Comparison of ENCODE assay signal across 23 cellular contexts in genomic region chr4:182574706-182575105, GRCh38.
DNase-seq lines count a peak whose midpoint lies in the region; ATAC-seq, FAIRE-seq and TF ChIP-seq lines count a peak whose summit lies in the region.
"Had no signal": no experiment of that assay in that cellular context is flagged by ENCODE, and none has a peak within 500 bp of the region (broad histone marks: within the 10 kb centered on the region; RNA-seq: fewer than 3 reads in every experiment).

No MANE protein-coding gene starts in this region.

- H4K20me1 ChIP-seq in hepatocyte (ENCODE audit: insufficient read depth, poor library complexity, severe bottlenecking): no peaks in the 10 kb centered on the region

- H3K36me3 ChIP-seq in hepatocyte (replicated peaks; ENCODE audit: insufficient read depth, low read depth) (no peaks in the 10 kb centered on the region), neuron (ENCODE audit: insufficient read depth, low read length) (no peaks in the 10 kb centered on the region)

- peaks cover 33% of the 10 kb centered on the region for H3K4me1 Mint-ChIP-seq in WTC11
- H3K4me1 Mint-ChIP-seq in activated T-helper 1 cell treated with anti-CD3 and anti-CD28 coated beads, Interleukin-12 subunit alpha, Interleukin-12 subunit beta, Interleukin-2, Interleukin-4 antibody, amounts not matched to agents 30 ng/mL and 10 ng/mL and 1 ng/mL, durations not matched to agents 14 hours and 24 hours and 36 hours (ENCODE audit: low read depth): no peaks in the 10 kb centered on the region
- H3K4me1 Mint-ChIP-seq: CD8-positive, alpha-beta memory T cell had no signal

- DNase-seq in D721Med (ENCODE audit: insufficient read length, low spot score): no peak
- DNase-seq in WTC11 (ENCODE audit: low spot score): no peak
- no peak for DNase-seq in hepatocyte (ENCODE audit: low spot score)
- no peak for DNase-seq in activated T-helper 1 cell treated with anti-CD3 and anti-CD28 coated beads, Interleukin-12 subunit alpha, Interleukin-12 subunit beta, Interleukin-2, Interleukin-4 antibody, amounts not matched to agents 30 ng/mL and 10 ng/mL and 1 ng/mL, durations not matched to agents 14 hours and 24 hours and 36 hours (ENCODE audit: low spot score)
- no peak for DNase-seq in medulla oblongata (ENCODE audit: extremely low spot score)
- no peak for DNase-seq in NCI-H2227 (lab: John Stamatoyannopoulos, UW; ENCODE audit: unreplicated experiment)
- DNase-seq: 8988T; C1 segment of cervical spinal cord; Calu3; CD8-positive, alpha-beta memory T cell; DMS53; GDM1; KG1; NCI-H1105 treated with DMSO at 0.1 percent for 48 hours; NCI-H1694 treated with DMSO at 0.1 percent for 48 hours; NCI-H69; PC-9; SHP77 treated with DMSO at 0.1 percent for 48 hours had no signal

- no peak overlapping the region for H3K4me3 Mint-ChIP-seq in WTC11
- H3K4me3 Mint-ChIP-seq in activated T-helper 1 cell treated with anti-CD3 and anti-CD28 coated beads, Interleukin-12 subunit alpha, Interleukin-12 subunit beta, Interleukin-2, Interleukin-4 antibody, amounts not matched to agents 30 ng/mL and 10 ng/mL and 1 ng/mL, durations not matched to agents 14 hours and 24 hours and 36 hours: no peak overlapping the region
- H3K4me3 Mint-ChIP-seq: CD8-positive, alpha-beta memory T cell had no signal

- WGBS in hepatocyte (ENCODE audit: low lambda C conversion rate, missing lambda C conversion rate): 59% methylated on average over 5 of the region's 5 CpGs

- no peak overlapping the region for H3K4me3 ChIP-seq in hepatocyte
- no peak overlapping the region for H3K4me3 ChIP-seq in neuron (ENCODE audit: low read length)
- H3K4me3 ChIP-seq: PC-9 had no signal

- POLR2A ChIA-PET in WTC11 (lab: Charles Lee): no interaction called here

- no peaks in the 10 kb centered on the region for H3K9me2 ChIP-seq in hepatocyte (replicated peaks; ENCODE audit: insufficient read depth)

- no peaks in the 10 kb centered on the region for H3K9me3 Mint-ChIP-seq in WTC11
- H3K9me3 Mint-ChIP-seq in activated T-helper 1 cell treated with anti-CD3 and anti-CD28 coated beads, Interleukin-12 subunit alpha, Interleukin-12 subunit beta, Interleukin-2, Interleukin-4 antibody, amounts not matched to agents 30 ng/mL and 10 ng/mL and 1 ng/mL, durations not matched to agents 14 hours and 24 hours and 36 hours: no peaks in the 10 kb centered on the region
- H3K9me3 Mint-ChIP-seq: CD8-positive, alpha-beta memory T cell had no signal

- no peak overlapping the region for H2AFZ ChIP-seq in hepatocyte
- peak overlapping the region; percentile 58 for H2AFZ ChIP-seq in neuron (ENCODE audit: low read depth, low read length)
- H2AFZ ChIP-seq: PC-9 had no signal

- peak overlapping the region; percentile 35; the same call in 1 of the 2 replicates for H3K27ac Mint-ChIP-seq in WTC11
- no peak overlapping the region for H3K27ac Mint-ChIP-seq in activated T-helper 1 cell treated with anti-CD3 and anti-CD28 coated beads, Interleukin-12 subunit alpha, Interleukin-12 subunit beta, Interleukin-2, Interleukin-4 antibody, amounts not matched to agents 30 ng/mL and 10 ng/mL and 1 ng/mL, durations not matched to agents 14 hours and 24 hours and 36 hours
- H3K27ac Mint-ChIP-seq: CD8-positive, alpha-beta memory T cell had no signal

- no peak overlapping the region for H3K27ac ChIP-seq in hepatocyte
- H3K27ac ChIP-seq: PC-9, RWPE1 had no signal

- H3K27me3 ChIP-seq in hepatocyte: no peaks in the 10 kb centered on the region
- H3K27me3 ChIP-seq in neuron (ENCODE audit: insufficient read depth, low read length): no peaks in the 10 kb centered on the region

- FAIRE-seq in D721Med (lab: Jason Lieb, UNC): peak; percentile 82
- FAIRE-seq: GM19239, HTR-8/SVneo had no signal

- H3K36me3 Mint-ChIP-seq in WTC11: no peaks in the 10 kb centered on the region
- H3K36me3 Mint-ChIP-seq in activated T-helper 1 cell treated with anti-CD3 and anti-CD28 coated beads, Interleukin-12 subunit alpha, Interleukin-12 subunit beta, Interleukin-2, Interleukin-4 antibody, amounts not matched to agents 30 ng/mL and 10 ng/mL and 1 ng/mL, durations not matched to agents 14 hours and 24 hours and 36 hours (ENCODE audit: low read depth): no peaks in the 10 kb centered on the region
- H3K36me3 Mint-ChIP-seq: CD8-positive, alpha-beta memory T cell had no signal

- peak overlapping the region; percentile 40 for H3K4me2 ChIP-seq in hepatocyte
- H3K4me2 ChIP-seq: PC-9 had no signal

- ATAC-seq in WTC11: no peak
- ATAC-seq in GM19452 (IDR thresholded peaks at IDR 0.05; ENCODE audit: unreplicated experiment): no peak

- no peaks in the 10 kb centered on the region for H3K9me3 ChIP-seq in hepatocyte (ENCODE audit: low read depth)
- no peaks in the 10 kb centered on the region for H3K9me3 ChIP-seq in neuron (ENCODE audit: low read length)

- CTCF ChIA-PET in WTC11 (lab: Charles Lee): no interaction called here

- intact Hi-C loops in activated T-helper 1 cell treated with anti-CD3 and anti-CD28 coated beads, Interleukin-12 subunit alpha, Interleukin-12 subunit beta, Interleukin-2, Interleukin-4 antibody, amounts not matched to agents 30 ng/mL and 10 ng/mL and 1 ng/mL, durations not matched to agents 14 hours and 24 hours and 36 hours (cut with micrococcal nuclease): no loop called here

- no peaks in the 10 kb centered on the region for H3K79me2 ChIP-seq in hepatocyte

- TF ChIP-seq CTCF in D721Med (IDR thresholded peaks at IDR 0.05; ENCODE audit: insufficient read depth, missing control alignments): no peak
- no peak for TF ChIP-seq CTCF in WTC11 (IDR thresholded peaks at IDR 0.05)
- no peak for TF ChIP-seq CTCF in hepatocyte (IDR thresholded peaks at IDR 0.05; ENCODE audit: poor library complexity)

- no peaks in the 10 kb centered on the region for H3K27me3 Mint-ChIP-seq in WTC11 (ENCODE audit: low read depth)
- no peaks in the 10 kb centered on the region for H3K27me3 Mint-ChIP-seq in activated T-helper 1 cell treated with anti-CD3 and anti-CD28 coated beads, Interleukin-12 subunit alpha, Interleukin-12 subunit beta, Interleukin-2, Interleukin-4 antibody, amounts not matched to agents 30 ng/mL and 10 ng/mL and 1 ng/mL, durations not matched to agents 14 hours and 24 hours and 36 hours (ENCODE audit: insufficient read depth)

- peaks cover 6% of the 10 kb centered on the region for H3K4me1 ChIP-seq in hepatocyte (ENCODE audit: insufficient read depth)
- H3K4me1 ChIP-seq in neuron (ENCODE audit: insufficient read depth, low read length): peaks cover 22% of the 10 kb centered on the region

TF ChIP-seq in WTC11, 78 proteins besides CTCF, POLR2A, EP300 and RAD21:
- TF ChIP-seq NFATC4 (CRISPR knock-in tag; IDR thresholded peaks at IDR 0.05) (no peak), E2F4 (CRISPR knock-in tag; IDR thresholded peaks at IDR 0.05; ENCODE audit: borderline replicate concordance, low read depth) (no peak), SMAD3 (CRISPR knock-in tag; IDR thresholded peaks at IDR 0.05; ENCODE audit: borderline replicate concordance) (no peak), SOX15 (CRISPR knock-in tag; IDR thresholded peaks at IDR 0.05) (no peak), NR2C2 (CRISPR knock-in tag; IDR thresholded peaks at IDR 0.05) (no peak), JUN (CRISPR knock-in tag; IDR thresholded peaks at IDR 0.05) (no peak), ETV6 (CRISPR knock-in tag; IDR thresholded peaks at IDR 0.05) (no peak), CBFB (CRISPR knock-in tag; IDR thresholded peaks at IDR 0.05; ENCODE audit: low read depth) (no peak), ATF2 (CRISPR knock-in tag; IDR thresholded peaks at IDR 0.05; ENCODE audit: borderline replicate concordance, low read depth) (no peak), NFYB (CRISPR knock-in tag; conservative IDR thresholded peaks at IDR 0.05; ENCODE audit: low read depth) (no peak), TEAD1 (CRISPR knock-in tag; IDR thresholded peaks at IDR 0.05) (no peak), HMGA2 (CRISPR knock-in tag; IDR thresholded peaks at IDR 0.05) (no peak), KAT7 (CRISPR knock-in tag; IDR thresholded peaks at IDR 0.05; ENCODE audit: borderline replicate concordance) (no peak)
